2 cellular contexts compared by ENCODE assay signal in genomic region chr20:33927703-33928102, GRCh38.
TF ChIP-seq lines count a peak whose summit lies in the region.

No MANE protein-coding gene starts in this region.

TF ChIP-seq in SK-N-SH, 30 proteins besides CTCF, POLR2A, EP300 and RAD21:
- TF ChIP-seq FOXM1 (IDR thresholded peaks at IDR 0.05; ENCODE audit: low read depth) (no peak), RCOR1 (IDR thresholded peaks at IDR 0.05; ENCODE audit: low read length) (0 out of 2 replicates have a peak, but pooled peaks have one; percentile 22), MXI1 (IDR thresholded peaks at IDR 0.05; ENCODE audit: low read depth, low read length) (peak; percentile 72; the same call in 1 of the 2 replicates), EZH2phosphoT487 (IDR thresholded peaks at IDR 0.05; ENCODE audit: borderline replicate concordance, low read depth) (no peak), GATA2 (CRISPR knock-in tag; IDR thresholded peaks at IDR 0.05) (peak; percentile 50), ELF1 (IDR thresholded peaks at IDR 0.05) (no peak), CHD2 (IDR thresholded peaks at IDR 0.05; ENCODE audit: low read length, partially characterized antibody) (peak; percentile 14), POLR2AphosphoS5 (IDR thresholded peaks at IDR 0.05; ENCODE audit: low read depth, low read length) (no peak)

TF ChIP-seq in endothelial cell of umbilical vein, 7 proteins besides CTCF, POLR2A, EP300 and RAD21:
- TF ChIP-seq FOS (IDR thresholded peaks at IDR 0.05; ENCODE audit: borderline replicate concordance, insufficient read depth, low read length) (no peak), GATA2 (IDR thresholded peaks at IDR 0.05; ENCODE audit: insufficient read depth, insufficient read length, low read depth, low read length) (no peak), JUN (IDR thresholded peaks at IDR 0.05; ENCODE audit: borderline replicate concordance, insufficient read depth, insufficient read length, low read depth) (no peak), POLR2AphosphoS5 (IDR thresholded peaks at IDR 0.05; ENCODE audit: insufficient read depth, low read depth, low read length) (no peak), MAX (IDR thresholded peaks at IDR 0.05; ENCODE audit: insufficient read depth, insufficient read length) (no peak)
